ENCODE assay signal across 27 cellular contexts in genomic region chr12:80909370-80909769, GRCh38. TPM values are rescaled to one million over a fixed set of nuclear protein-coding genes. Genes with fewer than 3 reads are reported as not detected.
A peak's percentile ranks its signal among the peaks of the same experiment; 100 is the strongest.
DNase-seq lines count a peak whose midpoint lies in the region; ATAC-seq lines count a peak whose summit lies in the region.
"Had no signal": no experiment of that assay in that cellular context is flagged by ENCODE, and none has a peak within 500 bp of the region (broad histone marks: within the 10 kb centered on the region; RNA-seq: fewer than 3 reads in every experiment).

No MANE protein-coding gene starts in this region.

- in situ Hi-C loops in G401 (cut with HindIII; ENCODE audit: low sequenced_read_pairs): no loop called here

- DNase-seq in G401 (ENCODE audit: low spot score) (peak; percentile 66), NCI-H524 treated with DMSO at 0.1 percent for 48 hours (lab: John Stamatoyannopoulos, UW) (peak; percentile 15), cerebellar cortex (ENCODE audit: low spot score) (peak; percentile 52), retina (no peak), SHP77 treated with DMSO at 0.1 percent for 48 hours (lab: John Stamatoyannopoulos, UW) (no peak)
- DNase-seq: 8988T; ACHN; AML-193; BE2C; Caco-2; Calu3; CD4-positive, alpha-beta memory T cell; CD4-positive, alpha-beta T cell; CD4-positive, CD25-positive, alpha-beta regulatory T cell; CD8-positive, alpha-beta memory T cell; CD8-positive, alpha-beta T cell; COR-L47; DMS 273 treated with DMSO at 0.1 percent for 48 hours; DMS153; DMS53; DMS79; DMS79 treated with DMSO at 0.1 percent for 48 hours; DND-41; EL had no signal

- no peak for ATAC-seq in GM19023 (IDR thresholded peaks at IDR 0.05; ENCODE audit: unreplicated experiment)
- ATAC-seq: A549; CD8-positive, alpha-beta T cell had no signal

RNA-seq across cellular contexts. Expression of gene LIN7A, which starts 28.4 kb away (rescaled TPM):
- total RNA-seq in G401 (2014; rRNA removed; shearing (Covaris generic)): not detected in 2 replicates
- total RNA-seq: B cell; CD4-positive, alpha-beta memory T cell; CD4-positive, alpha-beta T cell; CD8-positive, alpha-beta memory T cell; CD8-positive, alpha-beta T cell had no signal

Comparison
In these comparisons a context has a peak if more than half of its experiments do, and no peak if none do; other contexts are left out.
1. DNase-seq: peak in G401 (single experiment), NCI-H524 treated with DMSO at 0.1 percent for 48 hours (single experiment) and cerebellar cortex (single experiment); none in retina (single experiment) and SHP77 treated with DMSO at 0.1 percent for 48 hours (single experiment).